Comparison of ENCODE assay signal across 21 cellular contexts in the genomic region with DNA sequence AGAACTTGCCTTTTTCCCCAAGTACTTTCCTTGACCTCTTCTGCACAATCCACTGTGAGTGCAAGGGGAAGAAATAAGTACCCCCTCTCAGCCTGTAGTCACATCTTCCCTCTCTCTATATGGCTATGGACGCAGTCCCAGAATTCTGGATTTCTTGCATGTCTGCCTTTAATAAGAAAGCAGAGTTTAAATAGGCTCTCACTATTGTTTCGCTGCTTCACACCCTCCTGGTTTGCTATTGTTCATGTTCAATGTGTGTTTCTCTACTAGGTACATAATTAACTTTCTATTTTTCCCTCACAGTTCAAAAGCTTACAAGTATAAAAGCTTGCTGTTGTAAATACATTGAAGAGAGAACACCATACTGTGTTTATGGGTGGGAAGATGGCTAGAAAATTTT.
DNase-seq lines count a peak whose midpoint lies in the region; TF ChIP-seq lines count a peak whose summit lies in the region.
"Had no signal": no experiment of that assay in that cellular context is flagged by ENCODE, and none has a peak within 500 bp of the region (broad histone marks: within the 10 kb centered on the region; RNA-seq: fewer than 3 reads in every experiment).

No MANE protein-coding gene starts in this region.

- H3K36me3 Mint-ChIP-seq in brain (peaks cover 4% of the 10 kb centered on the region), neural progenitor cell (no peaks in the 10 kb centered on the region)
- H3K36me3 Mint-ChIP-seq: CD8-positive, alpha-beta memory T cell had no signal

- peaks cover 2% of the 10 kb centered on the region for H3K27me3 Mint-ChIP-seq in brain
- H3K27me3 Mint-ChIP-seq in neural progenitor cell (ENCODE audit: insufficient read depth, low read depth) = no peaks in the 10 kb centered on the region
- H3K27me3 Mint-ChIP-seq: B cell had no signal

- H3K4me2 ChIP-seq in neural progenitor cell = no peak overlapping the region
- H3K4me2 ChIP-seq: KMS-11 had no signal

- peaks cover 29% of the 10 kb centered on the region for H3K4me1 Mint-ChIP-seq in brain
- H3K4me1 Mint-ChIP-seq in neural progenitor cell = peaks cover 21% of the 10 kb centered on the region
- H3K4me1 Mint-ChIP-seq: B cell; CD8-positive, alpha-beta memory T cell had no signal

- no peaks in the 10 kb centered on the region for H3K27me3 ChIP-seq in neural progenitor cell
- no peaks in the 10 kb centered on the region for H3K27me3 ChIP-seq in ascending aorta

- H3K36me3 ChIP-seq in neural progenitor cell (no peaks in the 10 kb centered on the region), ascending aorta (no peaks in the 10 kb centered on the region)
- H3K36me3 ChIP-seq: HAP-1 had no signal

- H3K4me1 ChIP-seq in neural progenitor cell (peaks cover 23% of the 10 kb centered on the region), ascending aorta (no peaks in the 10 kb centered on the region)
- H3K4me1 ChIP-seq: HAP-1 had no signal

- intact Hi-C loops in ascending aorta (cut with DNase I) = no loop called here
- intact Hi-C loops in posterior vena cava (cut with DNase I) = no loop called here

- H3K4me3 Mint-ChIP-seq in brain (peak overlapping the region in 1 of 5 experiments; percentile 5), neural progenitor cell (no peak overlapping the region)
- H3K4me3 Mint-ChIP-seq: B cell; CD8-positive, alpha-beta memory T cell had no signal

- no peak overlapping the region for H3K9ac ChIP-seq in neural progenitor cell
- H3K9ac ChIP-seq: KMS-11 had no signal

- no peaks in the 10 kb centered on the region for H3F3A ChIP-seq in neural progenitor cell (ENCODE audit: low read depth)

- H3K9me3 ChIP-seq in neural progenitor cell (ENCODE audit: low read depth) (no peaks in the 10 kb centered on the region), ascending aorta (no peaks in the 10 kb centered on the region)
- H3K9me3 ChIP-seq: HAP-1 had no signal

- H3K27ac ChIP-seq in neural progenitor cell = no peak overlapping the region
- H3K27ac ChIP-seq in ascending aorta = no peak overlapping the region
- H3K27ac ChIP-seq: C4-2B, KMS-11 had no signal

- H3K79me2 ChIP-seq in neural progenitor cell (ENCODE audit: low read depth) = no peaks in the 10 kb centered on the region

- no peaks in the 10 kb centered on the region for H4K20me1 ChIP-seq in neural progenitor cell (ENCODE audit: low read depth)

- H3K4me3 ChIP-seq in neural progenitor cell (no peak overlapping the region), ascending aorta (no peak overlapping the region)
- H3K4me3 ChIP-seq: HAP-1 had no signal

- H3K9me3 Mint-ChIP-seq in brain = peaks cover 0 to 6% (median 2%) of the 10 kb centered on the region in 5 experiments
- no peaks in the 10 kb centered on the region for H3K9me3 Mint-ChIP-seq in neural progenitor cell
- H3K9me3 Mint-ChIP-seq: CD8-positive, alpha-beta memory T cell had no signal

- TF ChIP-seq CTCF in brain (conservative IDR thresholded peaks at IDR 0.05) = no peak
- TF ChIP-seq CTCF in neural progenitor cell (IDR thresholded peaks at IDR 0.05) = no peak
- no peak for TF ChIP-seq CTCF in ascending aorta (IDR thresholded peaks at IDR 0.05)

- no peak overlapping the region for H2AFZ ChIP-seq in neural progenitor cell (replicated peaks)

- peak; percentile 4 for DNase-seq in NCI-H2227 (lab: John Stamatoyannopoulos, UW; ENCODE audit: unreplicated experiment)
- DNase-seq in neural progenitor cell (ENCODE audit: low spot score) = no peak
- DNase-seq in ascending aorta (ENCODE audit: low spot score in 2 of 2) = no peak
- no peak for DNase-seq in CD1c-positive myeloid dendritic cell (ENCODE audit: extremely low spot score)
- no peak for DNase-seq in cerebellar nuclear complex (lab: John Stamatoyannopoulos, UW)
- no peak for DNase-seq in posterior vena cava (ENCODE audit: low spot score)
- DNase-seq: Calu3; CD8-positive, alpha-beta memory T cell; DMS79 treated with DMSO at 0.1 percent for 48 hours; GF-D8; GOT3; NCI-H1048; NCI-H1694; NCI-H2029 treated with DMSO at 0.1 percent for 48 hours; NCI-H2171; SHP77 treated with DMSO at 0.1 percent for 48 hours had no signal

- H3K27ac Mint-ChIP-seq in brain = peak overlapping the region; percentile 20 to 74 (median 39)
- H3K27ac Mint-ChIP-seq in neural progenitor cell = peak overlapping the region; percentile 17
- H3K27ac Mint-ChIP-seq: B cell had no signal
